In the genomic region with DNA sequence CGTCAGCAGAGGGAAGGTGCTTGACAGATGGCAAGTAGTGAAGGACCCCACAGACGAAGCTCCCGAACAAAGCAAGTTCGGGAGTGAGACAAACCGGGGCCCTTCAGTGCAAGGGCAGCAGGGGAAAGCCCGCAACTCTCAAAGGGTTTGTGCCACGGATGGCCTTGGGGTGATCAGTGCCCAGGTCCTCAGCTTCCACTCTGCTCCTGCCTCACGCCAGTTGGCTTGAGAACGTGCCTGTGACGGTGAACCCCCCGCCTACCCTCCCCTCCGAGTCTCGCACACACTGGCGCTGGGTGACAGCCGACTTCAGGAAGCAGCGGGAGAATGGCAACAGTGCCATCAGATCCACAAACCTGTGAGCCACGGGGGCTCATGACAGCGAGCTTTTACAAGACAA, we compare ENCODE assay signal across 10 cellular contexts. TPM values are rescaled to one million over a fixed set of nuclear protein-coding genes. Genes with fewer than 3 reads are reported as not detected.
"Had no signal": no experiment of that assay in that cellular context is flagged by ENCODE, and none has a peak within 500 bp of the region (broad histone marks: within the 10 kb centered on the region; RNA-seq: fewer than 3 reads in every experiment).

No MANE protein-coding gene starts in this region.

- H3K36me3 ChIP-seq: HAP-1 had no signal

- H3K27ac ChIP-seq: GM23248, HL-60 had no signal

- FAIRE-seq: K562 had no signal

- H3K9ac ChIP-seq: GM23248 had no signal

- H3K4me1 ChIP-seq: HAP-1 had no signal

- DNase-seq: GM23248, GOT3, H7, HFFc6, IMR-90 had no signal

- H3K4me3 ChIP-seq: GM23248, HAP-1, K562 had no signal

- H2AFZ ChIP-seq: GM23248 had no signal

- H3K9me3 ChIP-seq: HAP-1 had no signal

- ATAC-seq: HCT116, K562 had no signal

RNA-seq across cellular contexts. Expression of a gene that starts 56.8 kb away (rescaled TPM):
- total RNA-seq: GM23248, HFFc6, HT1080, IMR-90, K562 had no signal
- polyA plus RNA-seq: GM23248, IMR-90, K562 had no signal
